1 cellular context compared by ENCODE assay signal in genomic region chr3:149473991-149474819, GRCh38.
TF ChIP-seq lines count a peak whose summit lies in the region.

A gene with protein sequence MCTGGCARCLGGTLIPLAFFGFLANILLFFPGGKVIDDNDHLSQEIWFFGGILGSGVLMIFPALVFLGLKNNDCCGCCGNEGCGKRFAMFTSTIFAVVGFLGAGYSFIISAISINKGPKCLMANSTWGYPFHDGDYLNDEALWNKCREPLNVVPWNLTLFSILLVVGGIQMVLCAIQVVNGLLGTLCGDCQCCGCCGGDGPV (plus strand): TSS chr3:149474697. CDS start chr3:149474878, 181 bp downstream.

TF ChIP-seq in liver, 16 proteins besides CTCF, POLR2A, EP300 and RAD21 (continued from another document):
- TF ChIP-seq, protein P1, sequence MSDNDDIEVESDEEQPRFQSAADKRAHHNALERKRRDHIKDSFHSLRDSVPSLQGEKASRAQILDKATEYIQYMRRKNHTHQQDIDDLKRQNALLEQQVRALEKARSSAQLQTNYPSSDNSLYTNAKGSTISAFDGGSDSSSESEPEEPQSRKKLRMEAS (IDR thresholded peaks at IDR 0.05), result peak; percentile 38
- peak; percentile 13 for TF ChIP-seq NR2F2 (IDR thresholded peaks at IDR 0.05)
- no peak for TF ChIP-seq FOXA2 (IDR thresholded peaks at IDR 0.05)
- peak; percentile 69 for TF ChIP-seq SP1 (IDR thresholded peaks at IDR 0.05)
- peak; percentile 71 for TF ChIP-seq YY1 (IDR thresholded peaks at IDR 0.05)
- peak; percentile 86 for TF ChIP-seq REST (IDR thresholded peaks at IDR 0.05)
- TF ChIP-seq, protein P2, sequence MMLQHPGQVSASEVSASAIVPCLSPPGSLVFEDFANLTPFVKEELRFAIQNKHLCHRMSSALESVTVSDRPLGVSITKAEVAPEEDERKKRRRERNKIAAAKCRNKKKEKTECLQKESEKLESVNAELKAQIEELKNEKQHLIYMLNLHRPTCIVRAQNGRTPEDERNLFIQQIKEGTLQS (IDR thresholded peaks at IDR 0.05), result no peak
- TF ChIP-seq FOXA1 (IDR thresholded peaks at IDR 0.05), result peak; percentile 49
